In the genomic region with DNA sequence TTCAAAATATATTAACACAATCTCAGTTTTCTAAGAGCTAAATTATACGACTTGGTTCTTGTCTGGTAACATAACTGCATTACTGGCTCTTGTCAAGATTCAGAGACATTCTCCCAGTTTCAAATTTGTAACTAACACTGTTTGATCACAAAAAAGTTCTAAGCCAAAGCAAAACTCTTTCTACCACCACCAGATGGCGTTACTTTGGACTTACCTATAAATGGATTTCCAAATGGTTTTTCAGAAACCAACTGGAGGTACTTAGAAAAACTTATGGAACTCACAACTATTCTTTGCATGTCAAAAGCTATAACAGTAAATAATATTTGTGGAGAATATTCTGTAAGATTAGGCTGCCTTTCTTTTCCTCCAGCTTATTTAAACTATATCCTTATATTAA, we compare ENCODE assay signal across 1 cellular context.
TF ChIP-seq lines count a peak whose summit lies in the region.

No MANE protein-coding gene starts in this region.

TF ChIP-seq in HepG2, 621 proteins besides CTCF, POLR2A, EP300 and RAD21:
- TF ChIP-seq, protein P1, sequence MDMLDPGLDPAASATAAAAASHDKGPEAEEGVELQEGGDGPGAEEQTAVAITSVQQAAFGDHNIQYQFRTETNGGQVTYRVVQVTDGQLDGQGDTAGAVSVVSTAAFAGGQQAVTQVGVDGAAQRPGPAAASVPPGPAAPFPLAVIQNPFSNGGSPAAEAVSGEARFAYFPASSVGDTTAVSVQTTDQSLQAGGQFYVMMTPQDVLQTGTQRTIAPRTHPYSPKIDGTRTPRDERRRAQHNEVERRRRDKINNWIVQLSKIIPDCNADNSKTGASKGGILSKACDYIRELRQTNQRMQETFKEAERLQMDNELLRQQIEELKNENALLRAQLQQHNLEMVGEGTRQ (IDR thresholded peaks at IDR 0.05; ENCODE audit: low read depth, low read length) = no peak
- TF ChIP-seq, protein P1 (CRISPR knock-in tag; IDR thresholded peaks at IDR 0.05; ENCODE audit: borderline replicate concordance) = peak; percentile 17; the same call in 1 of the 2 replicates
- TF ChIP-seq ZEB1 (IDR thresholded peaks at IDR 0.05; ENCODE audit: insufficient replicate concordance, low read depth) (no peak), ZNF264 (CRISPR knock-in tag; IDR thresholded peaks at IDR 0.05) (no peak), NCOA1 (CRISPR knock-in tag; IDR thresholded peaks at IDR 0.05) (no peak), HMG20B (CRISPR knock-in tag; conservative IDR thresholded peaks at IDR 0.05) (no peak)
- TF ChIP-seq, protein P2, sequence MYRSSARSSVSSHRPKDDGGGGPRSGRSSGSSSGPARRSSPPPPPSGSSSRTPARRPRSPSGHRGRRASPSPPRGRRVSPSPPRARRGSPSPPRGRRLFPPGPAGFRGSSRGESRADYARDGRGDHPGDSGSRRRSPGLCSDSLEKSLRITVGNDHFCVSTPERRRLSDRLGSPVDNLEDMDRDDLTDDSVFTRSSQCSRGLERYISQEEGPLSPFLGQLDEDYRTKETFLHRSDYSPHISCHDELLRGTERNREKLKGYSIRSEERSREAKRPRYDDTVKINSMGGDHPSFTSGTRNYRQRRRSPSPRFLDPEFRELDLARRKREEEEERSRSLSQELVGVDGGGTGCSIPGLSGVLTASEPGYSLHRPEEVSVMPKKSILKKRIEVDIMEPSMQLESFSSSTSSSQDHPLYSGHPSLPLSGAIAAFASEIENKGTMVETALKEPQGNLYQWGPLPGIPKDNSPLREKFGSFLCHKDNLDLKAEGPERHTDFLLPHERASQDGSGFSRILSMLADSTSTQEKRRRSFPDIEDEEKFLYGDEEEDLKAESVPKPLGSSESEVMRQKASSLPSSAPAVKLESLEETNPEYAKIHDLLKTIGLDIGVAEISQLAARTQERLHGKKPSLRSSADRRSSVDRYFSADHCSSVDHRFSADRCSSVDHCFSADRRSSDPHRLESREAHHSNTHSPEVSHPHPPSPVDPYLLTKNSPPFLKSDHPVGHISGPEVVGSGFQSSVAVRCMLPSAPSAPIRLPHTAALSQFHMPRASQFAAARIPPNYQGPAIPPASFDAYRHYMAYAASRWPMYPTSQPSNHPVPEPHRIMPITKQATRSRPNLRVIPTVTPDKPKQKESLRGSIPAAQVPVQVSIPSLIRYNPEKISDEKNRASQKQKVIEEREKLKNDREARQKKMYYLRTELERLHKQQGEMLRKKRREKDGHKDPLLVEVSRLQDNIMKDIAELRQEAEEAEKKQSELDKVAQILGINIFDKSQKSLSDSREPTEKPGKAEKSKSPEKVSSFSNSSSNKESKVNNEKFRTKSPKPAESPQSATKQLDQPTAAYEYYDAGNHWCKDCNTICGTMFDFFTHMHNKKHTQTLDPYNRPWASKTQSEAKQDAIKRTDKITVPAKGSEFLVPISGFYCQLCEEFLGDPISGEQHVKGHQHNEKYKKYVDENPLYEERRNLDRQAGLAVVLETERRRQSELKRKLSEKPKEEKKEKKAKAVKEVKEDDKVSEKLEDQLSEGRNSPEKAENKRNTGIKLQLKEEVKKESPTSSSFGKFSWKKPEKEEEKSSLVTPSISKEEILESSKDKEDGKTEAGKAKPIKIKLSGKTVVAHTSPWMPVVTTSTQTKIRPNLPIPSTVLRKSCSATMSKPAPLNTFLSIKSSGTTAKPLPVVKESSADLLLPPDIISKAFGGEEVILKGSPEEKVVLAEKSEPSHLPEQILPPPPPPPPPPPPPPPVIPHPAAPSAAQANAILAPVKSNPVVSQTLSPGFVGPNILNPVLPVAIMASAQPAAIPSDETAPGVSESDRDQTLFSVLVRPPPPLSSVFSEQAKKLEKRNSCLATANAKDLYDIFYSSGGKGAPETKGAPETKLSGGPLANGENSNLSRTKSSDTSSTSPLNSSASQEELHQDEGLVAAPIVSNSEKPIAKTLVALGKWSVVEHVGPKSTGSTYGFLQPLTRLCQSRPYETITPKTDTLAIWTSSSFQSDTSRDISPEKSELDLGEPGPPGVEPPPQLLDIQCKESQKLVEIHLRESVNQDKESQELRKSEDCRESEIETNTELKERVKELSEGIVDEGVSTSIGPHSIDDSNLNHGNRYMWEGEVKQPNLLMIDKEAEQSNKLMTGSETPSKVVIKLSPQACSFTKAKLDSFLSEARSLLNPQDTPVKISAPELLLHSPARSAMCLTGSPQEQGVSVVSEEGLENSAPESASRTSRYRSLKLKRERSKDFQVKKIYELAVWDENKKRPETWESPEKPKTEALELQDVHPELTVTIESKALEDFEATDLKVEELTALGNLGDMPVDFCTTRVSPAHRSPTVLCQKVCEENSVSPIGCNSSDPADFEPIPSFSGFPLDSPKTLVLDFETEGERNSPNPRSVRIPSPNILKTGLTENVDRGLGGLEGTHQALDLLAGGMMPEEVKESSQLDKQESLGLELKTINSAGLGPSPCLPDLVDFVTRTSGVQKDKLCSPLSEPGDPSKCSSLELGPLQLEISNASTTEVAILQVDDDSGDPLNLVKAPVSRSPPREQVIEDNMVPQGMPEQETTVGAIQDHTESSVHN (CRISPR knock-in tag; IDR thresholded peaks at IDR 0.05) = no peak
- TF ChIP-seq, protein P3, sequence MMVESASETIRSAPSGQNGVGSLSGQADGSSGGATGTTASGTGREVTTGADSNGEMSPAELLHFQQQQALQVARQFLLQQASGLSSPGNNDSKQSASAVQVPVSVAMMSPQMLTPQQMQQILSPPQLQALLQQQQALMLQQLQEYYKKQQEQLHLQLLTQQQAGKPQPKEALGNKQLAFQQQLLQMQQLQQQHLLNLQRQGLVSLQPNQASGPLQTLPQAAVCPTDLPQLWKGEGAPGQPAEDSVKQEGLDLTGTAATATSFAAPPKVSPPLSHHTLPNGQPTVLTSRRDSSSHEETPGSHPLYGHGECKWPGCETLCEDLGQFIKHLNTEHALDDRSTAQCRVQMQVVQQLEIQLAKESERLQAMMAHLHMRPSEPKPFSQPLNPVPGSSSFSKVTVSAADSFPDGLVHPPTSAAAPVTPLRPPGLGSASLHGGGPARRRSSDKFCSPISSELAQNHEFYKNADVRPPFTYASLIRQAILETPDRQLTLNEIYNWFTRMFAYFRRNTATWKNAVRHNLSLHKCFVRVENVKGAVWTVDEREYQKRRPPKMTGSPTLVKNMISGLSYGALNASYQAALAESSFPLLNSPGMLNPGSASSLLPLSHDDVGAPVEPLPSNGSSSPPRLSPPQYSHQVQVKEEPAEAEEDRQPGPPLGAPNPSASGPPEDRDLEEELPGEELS (CRISPR knock-in tag; IDR thresholded peaks at IDR 0.05) = no peak
